ENCODE assay signal across 24 cellular contexts in genomic region chr10:85608706-85609105, GRCh38.
"Had no signal": no experiment of that assay in that cellular context is flagged by ENCODE, and none has a peak within 500 bp of the region (broad histone marks: within the 10 kb centered on the region; RNA-seq: fewer than 3 reads in every experiment).

No MANE protein-coding gene starts in this region.

- H3K27ac Mint-ChIP-seq: activated naive CD4-positive, alpha-beta T cell treated with anti-CD3 and anti-CD28 coated beads, Interleukin-2, amount 10 ng/mL, durations not matched to agents 7 days and 5 days; activated naive CD8-positive, alpha-beta T cell treated with anti-CD3 and anti-CD28 coated beads for 36 hours; activated T-helper 17 cell treated with anti-CD3 and anti-CD28 coated beads, Interleukin-2, amount 50 U/mL, for 72 hours had no signal

- ATAC-seq: activated CD4-positive, CD25-positive, alpha-beta regulatory T cell treated with anti-CD3 and anti-CD28 coated beads, Interleukin-2, amount 50 U/mL, for 24 hours; activated T-helper 17 cell treated with anti-CD3 and anti-CD28 coated beads, Interleukin-2, amount 50 U/mL, for 72 hours; Panc1 had no signal

- DNase-seq: activated CD4-positive, alpha-beta T cell treated with anti-CD3 and anti-CD28 coated beads for 48 hours; activated CD4-positive, alpha-beta T cell treated with anti-CD3 and anti-CD28 coated beads, Interleukin-2, amount 50 U/mL, for 48 hours; activated gamma-delta T cell treated with Interleukin-2 at 50 U/mL for 16 hours; activated naive CD4-positive, alpha-beta T cell treated with anti-CD3 and anti-CD28 coated beads, Interleukin-2, amount 10 ng/mL, durations not matched to agents 7 days and 5 days; activated naive CD8-positive, alpha-beta T cell treated with anti-CD3 and anti-CD28 coated beads for 36 hours; activated T-cell treated with anti-CD3 and anti-CD28 coated beads for 4 hours; activated T-cell treated with anti-CD3 and anti-CD28 coated beads, Interleukin-2, amount 50 U/mL, for 48 hours; MM.1S; NCI-H1105; NCI-H1436; NCI-H187; NCI-H2081; NCI-H510A treated with DMSO at 0.1 percent for 48 hours; NCI-H69; NK-92 treated with Interleukin-12 subunit alpha and Interleukin-12 subunit beta, amount 100 ng/mL, for 24 hours; OCI-M1; Right ventricle myocardium superior; RPMI8226; SJCRH30; SK-N-SH; T-helper 1 cell had no signal

- H3K27me3 ChIP-seq: SJCRH30 had no signal

- H3K9me3 Mint-ChIP-seq: activated naive CD8-positive, alpha-beta T cell treated with anti-CD3 and anti-CD28 coated beads for 36 hours; activated T-helper 17 cell treated with anti-CD3 and anti-CD28 coated beads, Interleukin-2, amount 50 U/mL, for 72 hours had no signal

- H3K27ac ChIP-seq: SJCRH30 had no signal

- H3K9me3 ChIP-seq: SJCRH30, SK-N-SH had no signal

- H3K9ac ChIP-seq: SK-N-SH had no signal

- H3K4me3 Mint-ChIP-seq: activated naive CD4-positive, alpha-beta T cell treated with anti-CD3 and anti-CD28 coated beads, Interleukin-2, amount 10 ng/mL, durations not matched to agents 7 days and 5 days; activated naive CD8-positive, alpha-beta T cell treated with anti-CD3 and anti-CD28 coated beads for 36 hours; activated T-helper 17 cell treated with anti-CD3 and anti-CD28 coated beads, Interleukin-2, amount 50 U/mL, for 72 hours had no signal

- H3K27me3 Mint-ChIP-seq: activated naive CD8-positive, alpha-beta T cell treated with anti-CD3 and anti-CD28 coated beads for 36 hours; activated T-helper 17 cell treated with anti-CD3 and anti-CD28 coated beads, Interleukin-2, amount 50 U/mL, for 72 hours had no signal

- H3K4me1 ChIP-seq: SJCRH30 had no signal

- H3K36me3 Mint-ChIP-seq: activated naive CD4-positive, alpha-beta T cell treated with anti-CD3 and anti-CD28 coated beads, Interleukin-2, amount 10 ng/mL, durations not matched to agents 7 days and 5 days; activated naive CD8-positive, alpha-beta T cell treated with anti-CD3 and anti-CD28 coated beads for 36 hours had no signal

- H3K36me3 ChIP-seq: SJCRH30 had no signal

- H3K4me3 ChIP-seq: SJCRH30 had no signal

- H3K4me2 ChIP-seq: SK-N-SH had no signal
